In genomic region chr4:86961103-86961502, GRCh38 we compare ENCODE assay signal across 9 cellular contexts. TPM values are rescaled to one million over a fixed set of nuclear protein-coding genes. Genes with fewer than 3 reads are reported as not detected.
DNase-seq lines count a peak whose midpoint lies in the region; ATAC-seq and TF ChIP-seq lines count a peak whose summit lies in the region.
"Had no signal": no experiment of that assay in that cellular context is flagged by ENCODE, and none has a peak within 500 bp of the region (broad histone marks: within the 10 kb centered on the region; RNA-seq: fewer than 3 reads in every experiment).

No MANE protein-coding gene starts in this region.

- H3K4me3 Mint-ChIP-seq in activated naive CD4-positive, alpha-beta T cell treated with anti-CD3 and anti-CD28 coated beads, Interleukin-2, amount 50 U/mL, for 24 hours, result no peak overlapping the region

- H3K4me1 Mint-ChIP-seq in activated naive CD4-positive, alpha-beta T cell treated with anti-CD3 and anti-CD28 coated beads, Interleukin-2, amount 50 U/mL, for 24 hours, result peaks cover 55% of the 10 kb centered on the region

- H3K4me1 ChIP-seq in gastroesophageal sphincter (peaks cover 9 to 40% (median 24%) of the 10 kb centered on the region in 3 donors), upper lobe of left lung (peaks cover 39 to 48% (median 43%) of the 10 kb centered on the region in 4 donors)

- no peak for ATAC-seq in gastroesophageal sphincter
- no peak for ATAC-seq in upper lobe of left lung (ENCODE audit: low FRiP score in 2 of 2)

- DNase-seq in activated naive CD4-positive, alpha-beta T cell treated with anti-CD3 and anti-CD28 coated beads, Interleukin-2, amount 50 U/mL, for 16 hours, result no peak
- DNase-seq in NAMALWA (ENCODE audit: low spot score), result peak; percentile 64
- DNase-seq in upper lobe of left lung, result no peak
- no peak for DNase-seq in SHP77 treated with DMSO at 0.1 percent for 48 hours (lab: John Stamatoyannopoulos, UW)
- no peak for DNase-seq in DMS114 treated with DMSO at 0.1 percent for 48 hours (lab: John Stamatoyannopoulos, UW; ENCODE audit: unreplicated experiment)
- no peak for DNase-seq in HPDE6-E6E7 (ENCODE audit: extremely low spot score)
- DNase-seq: GOT3 had no signal

- no peak for TF ChIP-seq CTCF in gastroesophageal sphincter (IDR thresholded peaks at IDR 0.05)
- TF ChIP-seq CTCF in upper lobe of left lung (IDR thresholded peaks at IDR 0.05), result no peak

- H3K27me3 ChIP-seq in gastroesophageal sphincter (no peaks in the 10 kb centered on the region), upper lobe of left lung (no peaks in the 10 kb centered on the region)

- H3K36me3 Mint-ChIP-seq in activated naive CD4-positive, alpha-beta T cell treated with anti-CD3 and anti-CD28 coated beads, Interleukin-2, amount 50 U/mL, for 24 hours, result peaks cover 4% of the 10 kb centered on the region

- H3K9me3 Mint-ChIP-seq in activated naive CD4-positive, alpha-beta T cell treated with anti-CD3 and anti-CD28 coated beads, Interleukin-2, amount 50 U/mL, for 24 hours, result no peaks in the 10 kb centered on the region

- no peaks in the 10 kb centered on the region for H3K27me3 Mint-ChIP-seq in activated naive CD4-positive, alpha-beta T cell treated with anti-CD3 and anti-CD28 coated beads, Interleukin-2, amount 50 U/mL, for 24 hours

- H3K9me3 ChIP-seq in gastroesophageal sphincter (no peaks in the 10 kb centered on the region), upper lobe of left lung (no peaks in the 10 kb centered on the region)

- peak overlapping the region; percentile 23 for H3K27ac Mint-ChIP-seq in activated naive CD4-positive, alpha-beta T cell treated with anti-CD3 and anti-CD28 coated beads, Interleukin-2, amount 50 U/mL, for 24 hours

- 75 to 91% methylated on average over 4 of the region's 4 CpGs for WGBS in gastroesophageal sphincter (ENCODE audit: low coverage in 1 of 2), 2 donors
- 48 to 78% methylated on average over 4 of the region's 4 CpGs for WGBS in upper lobe of left lung, 2 donors

- TF ChIP-seq POLR2A in gastroesophageal sphincter (IDR thresholded peaks at IDR 0.05) (no peak), upper lobe of left lung (IDR thresholded peaks at IDR 0.05) (no peak)

- H3K36me3 ChIP-seq in gastroesophageal sphincter (no peaks in the 10 kb centered on the region), upper lobe of left lung (no peaks in the 10 kb centered on the region)

- H3K27ac ChIP-seq in gastroesophageal sphincter (peak overlapping the region; percentile 44 to 78 (median 68)), upper lobe of left lung (peak overlapping the region; percentile 13 to 57 (median 35))

- no peak overlapping the region for H3K4me3 ChIP-seq in gastroesophageal sphincter
- no peak overlapping the region for H3K4me3 ChIP-seq in upper lobe of left lung

- TF ChIP-seq EP300 in gastroesophageal sphincter (IDR thresholded peaks at IDR 0.05), result no peak
- no peak for TF ChIP-seq EP300 in upper lobe of left lung (IDR thresholded peaks at IDR 0.05)

RNA-seq across cellular contexts. Expression of gene AFF1, which starts 26.3 kb away (rescaled TPM):
- total RNA-seq in gastroesophageal sphincter, result 10 to 100 TPM; 59.7 to 78.1 (median 65.9) TPM
- 100 to 1,000 TPM in 1 of 6 donors, 10 to 100 TPM in 5; 45.5 to 124 (median 83.9) TPM for total RNA-seq in upper lobe of left lung
